1 cellular context compared by ENCODE assay signal in the genomic region with DNA sequence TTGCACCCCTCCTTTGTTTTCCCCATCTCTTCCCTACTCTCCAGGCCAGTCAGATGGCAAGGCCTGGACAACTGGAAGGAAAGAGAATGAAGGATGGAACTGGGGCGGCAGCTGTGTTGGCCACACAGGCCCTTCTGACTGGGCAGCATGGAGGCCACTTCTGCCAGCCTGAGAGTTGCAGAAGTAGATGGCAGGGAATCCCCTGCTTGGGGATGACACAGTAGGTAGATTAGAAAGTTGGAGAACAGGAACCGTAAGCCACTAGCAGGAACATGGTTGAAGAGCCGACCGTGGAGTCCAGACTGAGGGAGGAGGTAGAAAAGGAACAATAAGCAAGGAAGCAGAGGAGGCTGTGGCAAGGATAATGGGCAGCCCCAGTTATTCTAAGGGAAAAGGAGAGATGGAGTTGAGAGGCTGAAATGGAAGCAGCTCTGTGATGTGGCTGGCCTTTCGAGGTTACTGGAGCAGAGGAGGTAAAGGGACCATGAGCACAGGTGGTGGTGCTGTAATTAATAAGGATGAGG.
TF ChIP-seq lines count a peak whose summit lies in the region.

No MANE protein-coding gene starts in this region.

TF ChIP-seq in HepG2, 621 proteins besides CTCF, POLR2A, EP300 and RAD21:
- TF ChIP-seq ZNF720 (CRISPR knock-in tag; IDR thresholded peaks at IDR 0.05) (no peak), ZSCAN22 (CRISPR knock-in tag; IDR thresholded peaks at IDR 0.05) (0 out of 2 replicates have a peak, but pooled peaks have one; percentile 32), DZIP1 (CRISPR knock-in tag; IDR thresholded peaks at IDR 0.05) (no peak)
TF ChIP-seq in HepG2: peak in this region for 1.
